Comparison of ENCODE assay signal across 8 cellular contexts in the genomic region with DNA sequence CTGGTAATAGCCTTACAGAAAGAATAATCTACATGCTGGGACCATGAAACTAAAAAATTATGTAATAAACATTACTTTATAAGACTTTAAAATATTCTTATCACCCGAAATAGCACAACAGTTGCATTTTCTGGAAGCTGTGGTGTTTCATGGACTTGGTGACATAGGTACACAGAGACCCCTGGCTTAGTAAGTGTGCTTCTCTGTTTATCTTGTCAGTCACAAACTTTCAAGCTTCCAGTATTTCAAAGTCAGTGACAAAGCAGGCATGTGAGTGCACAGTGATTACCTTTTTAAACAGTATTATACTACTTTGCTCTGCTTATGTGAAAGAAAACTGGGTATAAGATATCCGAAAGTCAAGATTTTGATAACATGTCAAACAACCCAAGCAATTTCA.
"Had no signal": no experiment of that assay in that cellular context is flagged by ENCODE, and none has a peak within 500 bp of the region (broad histone marks: within the 10 kb centered on the region; RNA-seq: fewer than 3 reads in every experiment).

No MANE protein-coding gene starts in this region.

- H3K4me3 Mint-ChIP-seq: IgD-negative memory B cell had no signal

- DNase-seq: IMR-90, KBM-7, KG1 had no signal

- FAIRE-seq: HTR-8/SVneo, K562 had no signal

- H3K4me2 ChIP-seq: KMS-11 had no signal

- H3K4me3 ChIP-seq: K562 had no signal

- ATAC-seq: K562 had no signal

- H3K27ac ChIP-seq: HL-60, KMS-11 had no signal

- H3K27me3 Mint-ChIP-seq: IgD-negative memory B cell had no signal

- H3K9ac ChIP-seq: KMS-11 had no signal

- H3K4me1 Mint-ChIP-seq: IgD-negative memory B cell had no signal
